16 cellular contexts compared by ENCODE assay signal in the genomic region with DNA sequence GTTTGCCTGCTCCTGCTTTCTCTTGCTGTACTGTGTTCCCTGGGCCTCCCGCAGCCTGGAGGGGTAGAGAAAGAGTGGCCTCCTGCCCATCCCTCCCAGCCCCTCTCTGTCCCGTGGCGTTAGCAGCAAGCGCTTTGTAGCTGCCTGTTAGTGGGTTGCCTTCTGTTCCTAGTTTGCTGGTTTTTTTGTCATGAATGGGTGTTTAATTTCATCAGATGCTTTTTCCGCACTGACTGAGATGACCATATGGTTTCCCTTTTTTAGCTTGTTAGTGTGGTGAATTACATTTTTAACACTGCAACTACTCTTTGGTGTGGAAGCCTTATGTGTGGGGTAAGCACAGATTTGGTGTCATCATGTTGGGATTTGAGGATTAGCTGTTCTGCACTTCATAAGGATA.
A peak's percentile ranks its signal among the peaks of the same experiment; 100 is the strongest.
DNase-seq lines count a peak whose midpoint lies in the region; ATAC-seq and TF ChIP-seq lines count a peak whose summit lies in the region.
"Had no signal": no experiment of that assay in that cellular context is flagged by ENCODE, and none has a peak within 500 bp of the region (broad histone marks: within the 10 kb centered on the region; RNA-seq: fewer than 3 reads in every experiment).

No MANE protein-coding gene starts in this region.

- no peaks in the 10 kb centered on the region for H3K27me3 Mint-ChIP-seq in nephron progenitor cell (ENCODE audit: low read depth, poor library complexity)
- H3K27me3 Mint-ChIP-seq in activated naive CD8-positive, alpha-beta T cell treated with anti-CD3 and anti-CD28 coated beads, Interleukin-2, amount 50 U/mL, for 24 hours = no peaks in the 10 kb centered on the region

- no peaks in the 10 kb centered on the region for H3K9me3 Mint-ChIP-seq in nephron progenitor cell
- no peaks in the 10 kb centered on the region for H3K9me3 Mint-ChIP-seq in activated naive CD8-positive, alpha-beta T cell treated with anti-CD3 and anti-CD28 coated beads, Interleukin-2, amount 50 U/mL, for 24 hours
- H3K9me3 Mint-ChIP-seq: activated T-cell treated with anti-CD3 and anti-CD28 coated beads, Interleukin-2, amount 50 U/mL, for 72 hours had no signal

- H3K36me3 Mint-ChIP-seq in nephron progenitor cell (ENCODE audit: low read depth) = peaks cover 25% of the 10 kb centered on the region
- H3K36me3 Mint-ChIP-seq in activated naive CD8-positive, alpha-beta T cell treated with anti-CD3 and anti-CD28 coated beads, Interleukin-2, amount 50 U/mL, for 24 hours (ENCODE audit: low read depth) = no peaks in the 10 kb centered on the region

- no peaks in the 10 kb centered on the region for H3K36me3 ChIP-seq in effector memory CD4-positive, alpha-beta T cell (ENCODE audit: control insufficient read depth, insufficient read depth, low read length)
- H3K36me3 ChIP-seq: adrenal gland, esophagus muscularis mucosa, lower lobe of right lung had no signal

- TF ChIP-seq CTCF in nephron progenitor cell (IDR thresholded peaks at IDR 0.05) (no peak), GM10248 (IDR thresholded peaks at IDR 0.05; ENCODE audit: control extremely low read depth, extremely low read depth, low read depth, missing control alignments) (no peak)

- no peaks in the 10 kb centered on the region for H3K4me1 ChIP-seq in effector memory CD4-positive, alpha-beta T cell (ENCODE audit: control insufficient read depth, insufficient read depth, low read length, poor library complexity, severe bottlenecking)

- DNase-seq in Ammon's horn (ENCODE audit: low spot score) (peak; percentile 63), NCI-H1694 (lab: John Stamatoyannopoulos, UW) (peak; percentile 88), cerebellar nuclear complex (lab: John Stamatoyannopoulos, UW) (peak; percentile 67 to 90), nephron progenitor cell (no peak), GM10248 (ENCODE audit: extremely low spot score) (no peak)
- no peak for DNase-seq in effector memory CD4-positive, alpha-beta T cell
- no peak for DNase-seq in activated naive CD8-positive, alpha-beta T cell treated with anti-CD3 and anti-CD28 coated beads, Interleukin-2, amount 50 U/mL, for 24 hours
- DNase-seq: activated CD4-positive, alpha-beta T cell treated with anti-CD3 and anti-CD28 coated beads for 1 hour; activated T-cell treated with anti-CD3 and anti-CD28 coated beads, Interleukin-2, amount 50 U/mL, for 72 hours; DMS53; lower lobe of right lung; T-helper 1 cell had no signal

- peaks cover 78% of the 10 kb centered on the region for H3K4me1 Mint-ChIP-seq in nephron progenitor cell
- H3K4me1 Mint-ChIP-seq in activated naive CD8-positive, alpha-beta T cell treated with anti-CD3 and anti-CD28 coated beads, Interleukin-2, amount 50 U/mL, for 24 hours = no peaks in the 10 kb centered on the region

- H3K27ac Mint-ChIP-seq in nephron progenitor cell = peak overlapping the region; percentile 17
- H3K27ac Mint-ChIP-seq in activated naive CD8-positive, alpha-beta T cell treated with anti-CD3 and anti-CD28 coated beads, Interleukin-2, amount 50 U/mL, for 24 hours = no peak overlapping the region
- H3K27ac Mint-ChIP-seq: activated T-cell treated with anti-CD3 and anti-CD28 coated beads, Interleukin-2, amount 50 U/mL, for 72 hours had no signal

- H3K27ac ChIP-seq in effector memory CD4-positive, alpha-beta T cell (ENCODE audit: insufficient read depth, low read length, poor library complexity, severe bottlenecking) = no peak overlapping the region
- H3K27ac ChIP-seq: lower lobe of right lung had no signal

- H3K9me3 ChIP-seq in effector memory CD4-positive, alpha-beta T cell (ENCODE audit: control insufficient read depth, low read length) = no peaks in the 10 kb centered on the region
- H3K9me3 ChIP-seq: adrenal gland, esophagus muscularis mucosa, lower lobe of right lung had no signal

- H3K4me3 Mint-ChIP-seq in nephron progenitor cell = no peak overlapping the region
- H3K4me3 Mint-ChIP-seq in activated naive CD8-positive, alpha-beta T cell treated with anti-CD3 and anti-CD28 coated beads, Interleukin-2, amount 50 U/mL, for 24 hours = no peak overlapping the region
- H3K4me3 Mint-ChIP-seq: activated T-cell treated with anti-CD3 and anti-CD28 coated beads, Interleukin-2, amount 50 U/mL, for 72 hours had no signal

- no peak overlapping the region for H3K4me3 ChIP-seq in effector memory CD4-positive, alpha-beta T cell (ENCODE audit: insufficient read depth, low read depth, low read length, poor library complexity, severe bottlenecking)
- H3K4me3 ChIP-seq: adrenal gland, coronary artery, esophagus muscularis mucosa, lower lobe of right lung had no signal

- CTCF ChIA-PET in GM10248 (lab: Yijun Ruan, JAX) = interaction anchor here (1.6 kb wide), 1 partner anchor 9 kb away, joined by 3 read pairs; no protein-coding TSS in a partner anchor

- H3K27me3 ChIP-seq in effector memory CD4-positive, alpha-beta T cell (replicated peaks; ENCODE audit: control insufficient read depth, insufficient read depth, low read length, poor library complexity, severe bottlenecking) = no peaks in the 10 kb centered on the region
- H3K27me3 ChIP-seq: adrenal gland, esophagus muscularis mucosa had no signal

- POLR2A ChIA-PET in GM10248 (lab: Yijun Ruan, JAX) = no interaction called here

- no peak for ATAC-seq in HG03196 (IDR thresholded peaks at IDR 0.05; ENCODE audit: unreplicated experiment)
- no peak for ATAC-seq in activated naive CD8-positive, alpha-beta T cell treated with anti-CD3 and anti-CD28 coated beads, Interleukin-2, amount 50 U/mL, for 24 hours
- ATAC-seq: activated T-cell treated with anti-CD3 and anti-CD28 coated beads, Interleukin-2, amount 50 U/mL, for 72 hours; lower lobe of right lung had no signal

Comparison
In these comparisons a context has a peak if more than half of its experiments do, and no peak if none do; other contexts are left out.
1. DNase-seq: peak in Ammon's horn (single experiment), NCI-H1694 (single experiment) and cerebellar nuclear complex (2 of 2); none in nephron progenitor cell (single experiment), effector memory CD4-positive, alpha-beta T cell (0 of 3), GM10248 (single experiment) and activated naive CD8-positive, alpha-beta T cell treated with anti-CD3 and anti-CD28 coated beads, Interleukin-2, amount 50 U/mL, for 24 hours (single experiment).